In genomic region chr4:37648084-37648817, GRCh38 we compare ENCODE assay signal across 9 cellular contexts. TPM values are rescaled to one million over a fixed set of nuclear protein-coding genes. Genes with fewer than 3 reads are reported as not detected.
A peak's percentile ranks its signal among the peaks of the same experiment; 100 is the strongest.
DNase-seq lines count a peak whose midpoint lies in the region; ATAC-seq and TF ChIP-seq lines count a peak whose summit lies in the region.
"Had no signal": no experiment of that assay in that cellular context is flagged by ENCODE, and none has a peak within 500 bp of the region (broad histone marks: within the 10 kb centered on the region; RNA-seq: fewer than 3 reads in every experiment).

No MANE protein-coding gene starts in this region.

- H3K9me3 ChIP-seq in HEK293 (ENCODE audit: control insufficient read depth, insufficient read depth, low read depth, low read length), result no peaks in the 10 kb centered on the region
- no peaks in the 10 kb centered on the region for H3K9me3 ChIP-seq in skeletal muscle tissue (ENCODE audit: control insufficient read depth in 3 of 3, low read length in 3 of 3)
- H3K9me3 ChIP-seq: tibial artery had no signal

- POLR2A ChIA-PET in HEK293 (lab: Yijun Ruan, JAX), result no interaction called here

- CTCF ChIA-PET in HEK293 (lab: Yijun Ruan, JAX), result interaction anchor here (1.8 kb wide), 1 partner anchor 11 kb away, joined by 4 read pairs; no protein-coding TSS in a partner anchor

- no peaks in the 10 kb centered on the region for H3K4me1 ChIP-seq in HEK293 (ENCODE audit: control insufficient read depth, insufficient read depth, low read length)
- H3K4me1 ChIP-seq in foreskin keratinocyte, result peaks cover 17% of the 10 kb centered on the region
- H3K4me1 ChIP-seq in skeletal muscle tissue (ENCODE audit: control insufficient read depth in 3 of 3, insufficient read depth in 3 of 3, low read length in 3 of 3), result peaks cover 9 to 32% (median 32%) of the 10 kb centered on the region in 3 donors

- H3K36me3 ChIP-seq in HEK293 (ENCODE audit: control insufficient read depth in 2 of 2, insufficient read depth in 1 of 2, low read length in 2 of 2) (peaks cover 0 to 20% of the 10 kb centered on the region in 2 experiments; a peak in 1 of 3 replicates), skeletal muscle tissue (ENCODE audit: control insufficient read depth in 3 of 3, insufficient read depth in 3 of 3, low read length in 3 of 3) (peaks cover 11 to 17% (median 12%) of the 10 kb centered on the region in 3 donors)

- no peak for TF ChIP-seq CTCF in HEK293 (tag by site-specific recombination; IDR thresholded peaks at IDR 0.05)
- TF ChIP-seq CTCF in foreskin keratinocyte (conservative IDR thresholded peaks at IDR 0.05), result no peak

- ATAC-seq in foreskin keratinocyte (peak; percentile 96), HG02678 (IDR thresholded peaks at IDR 0.05; ENCODE audit: unreplicated experiment) (no peak), HG02970 (IDR thresholded peaks at IDR 0.05; ENCODE audit: low FRiP score, unreplicated experiment) (no peak), GM19467 (IDR thresholded peaks at IDR 0.05; ENCODE audit: unreplicated experiment) (no peak)

- peak overlapping the region in 1 of 3 donors; percentile 47 for H3K9ac ChIP-seq in skeletal muscle tissue (ENCODE audit: low read depth in 1 of 3, low read length in 3 of 3)

- H3K4me3 ChIP-seq in HEK293 (ENCODE audit: low read depth, low read length), result no peak overlapping the region
- H3K4me3 ChIP-seq in skeletal muscle tissue (ENCODE audit: low read length in 3 of 3), result peak overlapping the region in 2 of 3 donors; percentile 8 to 44
- H3K4me3 ChIP-seq: tibial artery had no signal

- H3K27ac ChIP-seq in HEK293 (ENCODE audit: extremely low read depth, low read depth, low read length) (no peak overlapping the region), foreskin keratinocyte (no peak overlapping the region), skeletal muscle tissue (ENCODE audit: low read depth, low read length) (peak overlapping the region; percentile 61)
- H3K27ac ChIP-seq: tibial artery had no signal

- DNase-seq in RKO (ENCODE audit: low spot score) (peak; percentile 68), foreskin keratinocyte (peak; percentile 61 to 76)
- DNase-seq in activated CD8-positive, alpha-beta memory T cell treated with anti-CD3 and anti-CD28 coated beads, Interleukin-2, amount 50 U/mL, for 4 hours, result no peak

- H3K27me3 ChIP-seq in foreskin keratinocyte, result no peaks in the 10 kb centered on the region
- no peaks in the 10 kb centered on the region for H3K27me3 ChIP-seq in skeletal muscle tissue (ENCODE audit: control insufficient read depth in 3 of 3, insufficient read depth in 3 of 3, low read length in 3 of 3)
- H3K27me3 ChIP-seq: tibial artery had no signal

TF ChIP-seq in HEK293, 187 proteins besides CTCF, POLR2A, EP300 and RAD21 (continues in another document):
- no peak for TF ChIP-seq ZNF266 (tag by site-specific recombination; IDR thresholded peaks at IDR 0.05; ENCODE audit: low read depth)
- TF ChIP-seq BCL6B (tag by site-specific recombination; IDR thresholded peaks at IDR 0.05), result no peak
- peak; percentile 27; the same call in 1 of the 2 replicates for TF ChIP-seq KLF17 (tag by site-specific recombination; IDR thresholded peaks at IDR 0.05)
- no peak for TF ChIP-seq BCL11A (tag by site-specific recombination; IDR thresholded peaks at IDR 0.05; ENCODE audit: low read depth)
- peak; percentile 50; the same call in 1 of the 2 replicates for TF ChIP-seq GFI1B (tag by site-specific recombination; IDR thresholded peaks at IDR 0.05)
- TF ChIP-seq REST (tag by site-specific recombination; IDR thresholded peaks at IDR 0.05), result no peak
- no peak for TF ChIP-seq ZNF211 (tag by site-specific recombination; IDR thresholded peaks at IDR 0.05; ENCODE audit: low read depth)
- no peak for TF ChIP-seq ZNF292 (tag by site-specific recombination; IDR thresholded peaks at IDR 0.05; ENCODE audit: borderline replicate concordance, low read depth)
- no peak for TF ChIP-seq ZFP41 (tag by site-specific recombination; IDR thresholded peaks at IDR 0.05; ENCODE audit: borderline replicate concordance)
- peak; percentile 43; the same call in 1 of the 2 replicates for TF ChIP-seq PRDM1 (tag by site-specific recombination; IDR thresholded peaks at IDR 0.05)
- no peak for TF ChIP-seq ZNF645 (tag by site-specific recombination; IDR thresholded peaks at IDR 0.05)
- TF ChIP-seq ZNF350 (tag by site-specific recombination; IDR thresholded peaks at IDR 0.05), result no peak
- TF ChIP-seq ZNF677 (tag by site-specific recombination; IDR thresholded peaks at IDR 0.05), result no peak
- TF ChIP-seq ZNF639 (tag by site-specific recombination; IDR thresholded peaks at IDR 0.05), result no peak

RNA-seq across cellular contexts. Expression of gene RELL1, which starts 37.9 kb away (rescaled TPM):
- total RNA-seq in foreskin keratinocyte, result 46.2 and 47.2 TPM in 2 replicates
- polyA plus RNA-seq in foreskin keratinocyte, result 0.99 and 1.6 TPM in 2 replicates
- 82.5 TPM for total RNA-seq in skeletal muscle tissue
